22 cellular contexts compared by ENCODE assay signal in the genomic region with DNA sequence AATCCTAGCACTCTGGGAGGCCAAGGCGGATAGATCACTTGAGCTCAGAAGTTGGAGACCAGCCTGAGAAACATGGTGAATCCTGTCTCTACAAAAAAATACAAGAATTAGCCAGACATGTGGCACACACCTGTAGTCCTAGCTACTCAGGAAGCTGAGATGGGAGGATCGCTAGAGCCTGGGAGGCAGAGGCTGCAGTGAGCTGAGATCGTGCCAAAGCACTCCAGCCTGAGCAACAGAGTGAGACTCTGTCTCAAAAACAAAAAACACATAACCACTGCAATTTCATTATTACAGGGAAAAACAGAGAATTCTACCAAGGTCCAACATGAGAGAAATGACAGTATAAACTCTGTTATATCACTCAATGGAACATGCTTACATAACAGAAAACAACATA. TPM values are rescaled to one million over a fixed set of nuclear protein-coding genes. Genes with fewer than 3 reads are reported as not detected.
DNase-seq lines count a peak whose midpoint lies in the region; ATAC-seq, FAIRE-seq and TF ChIP-seq lines count a peak whose summit lies in the region.
"Had no signal": no experiment of that assay in that cellular context is flagged by ENCODE, and none has a peak within 500 bp of the region (broad histone marks: within the 10 kb centered on the region; RNA-seq: fewer than 3 reads in every experiment).

No MANE protein-coding gene starts in this region.

- H3K27me3 ChIP-seq in CD8-positive, alpha-beta T cell (ENCODE audit: insufficient read depth, low read length): no peaks in the 10 kb centered on the region
- H3K27me3 ChIP-seq in K562 (ENCODE audit: control insufficient read depth in 2 of 2, insufficient read depth in 2 of 2, low read length in 2 of 2): no peaks in the 10 kb centered on the region
- H3K27me3 ChIP-seq: MG63 had no signal

- CTCF ChIA-PET in CD8-positive, alpha-beta T cell (lab: Charles Lee): no interaction called here
- CTCF ChIA-PET in K562 (lab: Yijun Ruan, JAX; ENCODE audit: low intra/inter-chr PET ratio): no interaction called here

- FAIRE-seq in K562 (lab: Jason Lieb, UNC): no peak
- FAIRE-seq: A549, D721Med, GM12891, GM18507, H1 had no signal

- no peaks in the 10 kb centered on the region for H4K20me1 ChIP-seq in K562 (replicated peaks; ENCODE audit: control insufficient read depth, insufficient read depth, low read length)

- peak overlapping the region; percentile 69 for H3K27ac Mint-ChIP-seq in activated T-cell treated with anti-CD3 and anti-CD28 coated beads, Interleukin-2, amount 50 U/mL, for 72 hours
- peak overlapping the region; percentile 67 for H3K27ac Mint-ChIP-seq in CD8-positive, alpha-beta T cell
- peak overlapping the region; percentile 1 for H3K27ac Mint-ChIP-seq in osteocyte (ENCODE audit: unreplicated experiment)

- peaks cover 34% of the 10 kb centered on the region for H3K36me3 ChIP-seq in CD8-positive, alpha-beta T cell (ENCODE audit: insufficient read depth, low read length)
- H3K36me3 ChIP-seq in K562 (ENCODE audit: control insufficient read depth, insufficient read depth, low read length): peaks cover 63% of the 10 kb centered on the region

- no peak for TF ChIP-seq POLR2A in K562 (conservative IDR thresholded peaks at IDR 0.05)

- H3K4me1 ChIP-seq in CD8-positive, alpha-beta T cell (ENCODE audit: insufficient read depth, low read length): peaks cover 4% of the 10 kb centered on the region
- peaks cover 3% of the 10 kb centered on the region in 2 experiments; a peak in 4 of 5 replicates for H3K4me1 ChIP-seq in K562 (replicated peaks in 1 of 2; ENCODE audit: control insufficient read depth in 2 of 2, insufficient read depth in 2 of 2, low read length in 2 of 2)
- H3K4me1 ChIP-seq: A549 had no signal

- H3K9me3 Mint-ChIP-seq in activated T-cell treated with anti-CD3 and anti-CD28 coated beads, Interleukin-2, amount 50 U/mL, for 72 hours: no peaks in the 10 kb centered on the region
- H3K9me3 Mint-ChIP-seq in CD8-positive, alpha-beta T cell: no peaks in the 10 kb centered on the region
- no peaks in the 10 kb centered on the region for H3K9me3 Mint-ChIP-seq in osteocyte (ENCODE audit: unreplicated experiment)
- H3K9me3 Mint-ChIP-seq: IgD-negative memory B cell had no signal

- no TSS peak for BruUV-seq in K562 (replicated peaks; lab: Mats Ljungman, UMichigan)

- no peak overlapping the region for H3K4me3 ChIP-seq in CD8-positive, alpha-beta T cell (ENCODE audit: low read depth, low read length)
- no peak overlapping the region for H3K4me3 ChIP-seq in K562
- H3K4me3 ChIP-seq: A549, MG63 had no signal

- H3K4me2 ChIP-seq in K562 (ENCODE audit: insufficient read depth, low read length): no peak overlapping the region
- H3K4me2 ChIP-seq: A549 had no signal

- intact Hi-C loops in CD8-positive, alpha-beta T cell (cut with DNase I, micrococcal nuclease): no loop called here
- intact Hi-C loops in K562 (cut with micrococcal nuclease): no loop called here
- intact Hi-C loops in Right ventricle myocardium superior (cut with DNase I): no loop called here

- ATAC-seq in activated T-cell treated with anti-CD3 and anti-CD28 coated beads, Interleukin-2, amount 50 U/mL, for 72 hours (replicated peaks in 1 of 2): no peak
- no peak for ATAC-seq in CD8-positive, alpha-beta T cell
- ATAC-seq in K562 (no peak), Right ventricle myocardium superior (ENCODE audit: poor library complexity) (no peak)
- ATAC-seq: A549, PC-3 had no signal

- H2AFZ ChIP-seq in K562 (ENCODE audit: low read depth, low read length): no peak overlapping the region

- TF ChIP-seq CTCF in CD8-positive, alpha-beta T cell (IDR thresholded peaks at IDR 0.05): no peak
- no peak for TF ChIP-seq CTCF in K562 (IDR thresholded peaks at IDR 0.05 in 2 of 3, conservative IDR thresholded peaks at IDR 0.05 in 1 of 3; ENCODE audit: insufficient read depth in 2 of 3, low read depth in 1 of 3, low read length in 3 of 3)
- no peak for TF ChIP-seq CTCF in osteocyte (IDR thresholded peaks at IDR 0.05)

- WGBS in K562 (ENCODE audit: insufficient coverage, low coverage, missing lambda C conversion rate): 98% methylated on average over 3 of the region's 3 CpGs

- H3K9ac ChIP-seq in K562 (ENCODE audit: insufficient read depth in 1 of 2, low read depth in 2 of 2, low read length in 2 of 2): no peak overlapping the region

- H3K79me2 ChIP-seq in K562 (ENCODE audit: control insufficient read depth, insufficient read depth, low read length): peaks cover 10% of the 10 kb centered on the region

- H3K36me3 Mint-ChIP-seq in activated T-cell treated with anti-CD3 and anti-CD28 coated beads, Interleukin-2, amount 50 U/mL, for 72 hours (ENCODE audit: insufficient read depth in 2 of 2): peaks cover 9 to 33% of the 10 kb centered on the region in 2 donors
- peaks cover 70% of the 10 kb centered on the region for H3K36me3 Mint-ChIP-seq in CD8-positive, alpha-beta T cell
- peaks cover 46% of the 10 kb centered on the region for H3K36me3 Mint-ChIP-seq in osteocyte (ENCODE audit: unreplicated experiment)

- H3K27me3 Mint-ChIP-seq in activated T-cell treated with anti-CD3 and anti-CD28 coated beads, Interleukin-2, amount 50 U/mL, for 72 hours (ENCODE audit: low read depth): no peaks in the 10 kb centered on the region
- no peaks in the 10 kb centered on the region for H3K27me3 Mint-ChIP-seq in CD8-positive, alpha-beta T cell (ENCODE audit: low read depth)
- no peaks in the 10 kb centered on the region for H3K27me3 Mint-ChIP-seq in osteocyte (ENCODE audit: unreplicated experiment)
- H3K27me3 Mint-ChIP-seq: IgD-negative memory B cell had no signal

- no peaks in the 10 kb centered on the region for H3K9me1 ChIP-seq in K562 (ENCODE audit: control insufficient read depth, insufficient read depth, low read length)

- in situ Hi-C loops in K562 (cut with MboI): no loop called here

- no peak for TF ChIP-seq EP300 in K562 (IDR thresholded peaks at IDR 0.05; ENCODE audit: low read length)

- TF ChIP-seq RAD21 in K562 (CRISPR knock-in tag; conservative IDR thresholded peaks at IDR 0.05 in 1 of 2, IDR thresholded peaks at IDR 0.05 in 1 of 2): no peak

- no peaks in the 10 kb centered on the region for H3K9me3 ChIP-seq in CD8-positive, alpha-beta T cell (ENCODE audit: low read length)
- H3K9me3 ChIP-seq in K562 (replicated peaks; ENCODE audit: control insufficient read depth, insufficient read depth, low read depth, low read length): no peaks in the 10 kb centered on the region
- H3K9me3 ChIP-seq: A549, MG63 had no signal

- H3K4me3 Mint-ChIP-seq in activated T-cell treated with anti-CD3 and anti-CD28 coated beads, Interleukin-2, amount 50 U/mL, for 72 hours: no peak overlapping the region
- H3K4me3 Mint-ChIP-seq in CD8-positive, alpha-beta T cell: no peak overlapping the region
- no peak overlapping the region for H3K4me3 Mint-ChIP-seq in osteocyte (ENCODE audit: unreplicated experiment)

- POLR2A ChIA-PET in CD8-positive, alpha-beta T cell (lab: Charles Lee): interaction anchor here (0.6 to 1.1 kb wide), 2 partner anchors 22 to 527 kb away, joined by 3 read pairs; no protein-coding TSS in a partner anchor
- POLR2A ChIA-PET in K562 (lab: Yijun Ruan, JAX): interaction anchor here (0.6 to 2.8 kb wide), 8 partner anchors 10 to 433 kb away, joined by 3 to 13 read pairs (median 4); a partner anchor contains a TSS

- H3K4me1 Mint-ChIP-seq in activated T-cell treated with anti-CD3 and anti-CD28 coated beads, Interleukin-2, amount 50 U/mL, for 72 hours (ENCODE audit: low read depth): peaks cover 30% of the 10 kb centered on the region
- H3K4me1 Mint-ChIP-seq in CD8-positive, alpha-beta T cell (ENCODE audit: low read depth): peaks cover 6% of the 10 kb centered on the region
- H3K4me1 Mint-ChIP-seq in osteocyte (ENCODE audit: unreplicated experiment): peaks cover 8% of the 10 kb centered on the region

- no peak for DNase-seq in activated T-cell treated with anti-CD3 and anti-CD28 coated beads, Interleukin-2, amount 50 U/mL, for 72 hours
- DNase-seq in activated T-cell treated with anti-CD3 and anti-CD28 coated beads for 4 hours (no peak), K562 (ENCODE audit: extremely low read depth in 1 of 4, low spot score in 3 of 4) (no peak), osteocyte (ENCODE audit: extremely low spot score, unreplicated experiment) (peak; percentile 15), Right ventricle myocardium superior (no peak), HK-2 (ENCODE audit: unreplicated experiment) (no peak)
- DNase-seq in CD8-positive, alpha-beta T cell: no peak
- DNase-seq: Kasumi-1, MG63, NCI-H1048, NCI-H1436 treated with DMSO at 0.1 percent for 48 hours, NCI-H2029, NCI-H345, NCI-H526, PC-3 had no signal

- no peak overlapping the region for H3K27ac ChIP-seq in CD8-positive, alpha-beta T cell (ENCODE audit: low read depth, low read length)
- no peak overlapping the region for H3K27ac ChIP-seq in K562 (ENCODE audit: extremely low read depth, low read depth, low read length)
- H3K27ac ChIP-seq: A549, RWPE1 had no signal

RNA-seq across cellular contexts. Expression of a gene that starts 4.4 kb away (rescaled TPM):
- 100 to 1,000 TPM; 140 to 154 TPM for total RNA-seq in activated T-cell treated with anti-CD3 and anti-CD28 coated beads, Interleukin-2, amount 50 U/mL, for 72 hours
- 100 to 1,000 TPM; 165 to 166 TPM for total RNA-seq in CD8-positive, alpha-beta T cell
- total RNA-seq in K562 (2011; cell fraction: chromatin; rRNA removed; ENCODE audit: low replicate concordance): 63.5 and 133 TPM in 2 replicates
- total RNA-seq in K562 (2011; cell fraction: nucleolus; rRNA removed): 96.9 and 106 TPM in 2 replicates
- total RNA-seq in K562 (2011; cell fraction: nucleoplasm; rRNA removed): 165 and 259 TPM in 2 replicates
- total RNA-seq in K562 (2014; rRNA removed) (136 and 154 TPM in 2 replicates), K562 (2014; rRNA removed; fragmentation: Illumina TruSeq; extraction: Trizol) (165 and 211 TPM in 2 replicates), K562 (2015; rRNA removed; fragmentation: Illumina TruSeq; extraction: Trizol) (124 and 131 TPM in 2 replicates), K562 (2021) (222 and 252 TPM in 2 replicates), osteocyte (99.1 and 100 TPM in 2 replicates), Right ventricle myocardium superior (76.7 TPM)
- polyA plus RNA-seq in K562 (2011; rRNA removed) (334 and 469 TPM in 2 replicates), K562 (2014; fragmentation: Illumina TruSeq; extraction: Trizol) (231 and 254 TPM in 2 replicates), K562 (2014; fragmentation: Nextera tagmentation; extraction: Ambion mirVana) (100 to 1,000 TPM in 1 of 2 experiments, 10 to 100 TPM in 1; 70.6 to 102 TPM), K562 (2014; rRNA removed) (159 and 165 TPM in 2 replicates)
- polyA plus RNA-seq in K562 (2011; cell fraction: cytosol; rRNA removed): 47.6 and 124 TPM in 2 replicates
- 46.1 and 107 TPM in 2 replicates for polyA plus RNA-seq in K562 (2011; cell fraction: nucleus; rRNA removed)
- 197 and 293 TPM in 2 replicates for polyA plus RNA-seq in K562 (2012)
- 154 and 231 TPM in 2 replicates for polyA minus RNA-seq in K562 (2011; rRNA and poly(A)+ RNA removed)
- 110 and 119 TPM in 2 replicates for polyA minus RNA-seq in K562 (2011; cell fraction: cytosol; rRNA and poly(A)+ RNA removed)
- 35.9 and 64.5 TPM in 2 replicates for polyA minus RNA-seq in K562 (2011; cell fraction: nucleus; rRNA and poly(A)+ RNA removed)

RNA-seq across cellular contexts. Expression of a gene that starts 28.0 kb away (rescaled TPM):
- total RNA-seq in activated T-cell treated with anti-CD3 and anti-CD28 coated beads, Interleukin-2, amount 50 U/mL, for 72 hours: 100 to 1,000 TPM; 127 to 128 TPM
- 100 to 1,000 TPM; 243 to 267 TPM for total RNA-seq in CD8-positive, alpha-beta T cell
- total RNA-seq in K562 (2011; cell fraction: chromatin; rRNA removed; ENCODE audit: low replicate concordance): 85.0 and 159 TPM in 2 replicates
- total RNA-seq in K562 (2011; cell fraction: nucleolus; rRNA removed): 54.9 and 55.4 TPM in 2 replicates
- 63.6 and 66.9 TPM in 2 replicates for total RNA-seq in K562 (2011; cell fraction: nucleoplasm; rRNA removed)
- 96.6 and 98.2 TPM in 2 replicates for total RNA-seq in K562 (2014; rRNA removed)
- 135 and 160 TPM in 2 replicates for total RNA-seq in K562 (2014; rRNA removed; fragmentation: Illumina TruSeq; extraction: Trizol)
- 154 and 162 TPM in 2 replicates for total RNA-seq in K562 (2015; rRNA removed; fragmentation: Illumina TruSeq; extraction: Trizol)
- 116 and 118 TPM in 2 replicates for total RNA-seq in K562 (2021)
- 57.7 and 64.0 TPM in 2 replicates for polyA plus RNA-seq in K562 (2011; rRNA removed)
- polyA plus RNA-seq in K562 (2011; cell fraction: cytosol; rRNA removed): 24.3 and 29.9 TPM in 2 replicates
- polyA plus RNA-seq in K562 (2011; cell fraction: nucleus; rRNA removed): 26.5 and 31.5 TPM in 2 replicates
- 146 and 159 TPM in 2 replicates for polyA plus RNA-seq in K562 (2012)
- polyA plus RNA-seq in K562 (2014; fragmentation: Illumina TruSeq; extraction: Trizol): 145 and 178 TPM in 2 replicates
- polyA plus RNA-seq in K562 (2014; fragmentation: Nextera tagmentation; extraction: Ambion mirVana): 100 to 1,000 TPM; 116 to 141 TPM
- polyA plus RNA-seq in K562 (2014; rRNA removed): 99.9 and 124 TPM in 2 replicates
- 26.5 and 35.5 TPM in 2 replicates for polyA minus RNA-seq in K562 (2011; rRNA and poly(A)+ RNA removed)
- polyA minus RNA-seq in K562 (2011; cell fraction: cytosol; rRNA and poly(A)+ RNA removed): 15.4 and 17.8 TPM in 2 replicates
- 34.7 and 56.6 TPM in 2 replicates for polyA minus RNA-seq in K562 (2011; cell fraction: nucleus; rRNA and poly(A)+ RNA removed)
- total RNA-seq in osteocyte: 66.9 and 75.0 TPM in 2 replicates
- 50.1 TPM for total RNA-seq in Right ventricle myocardium superior

Comparison
In these comparisons a context has a peak if more than half of its experiments do, and no peak if none do; other contexts are left out.
1. H3K27ac Mint-ChIP-seq: peak in every context shown above with its lines; median percentile 69 in activated T-cell treated with anti-CD3 and anti-CD28 coated beads, Interleukin-2, amount 50 U/mL, for 72 hours; 67 in CD8-positive, alpha-beta T cell; 1 in osteocyte.